In the genomic region with DNA sequence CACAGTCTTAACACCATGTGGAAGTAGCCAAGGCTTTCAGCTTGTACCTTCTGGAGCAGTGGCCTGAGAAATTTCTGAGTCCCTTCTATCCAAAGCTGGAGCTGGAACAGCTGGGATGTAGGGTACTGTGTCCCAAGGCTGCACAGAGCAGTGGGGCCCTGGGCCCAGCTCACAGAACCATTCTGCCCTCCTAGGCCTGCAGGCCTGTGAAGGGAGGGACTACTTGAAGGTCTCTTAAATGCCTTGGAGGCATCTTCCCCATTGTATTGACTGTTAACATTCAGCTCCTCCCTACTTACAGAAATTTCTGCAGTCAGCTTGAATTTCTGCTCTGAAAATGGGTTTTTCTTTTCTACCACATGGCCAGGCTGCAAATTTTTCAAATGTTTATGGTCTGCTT, we compare ENCODE assay signal across 29 cellular contexts.
"Had no signal": no experiment of that assay in that cellular context is flagged by ENCODE, and none has a peak within 500 bp of the region (broad histone marks: within the 10 kb centered on the region; RNA-seq: fewer than 3 reads in every experiment).

No MANE protein-coding gene starts in this region.

- DNase-seq: naive thymus-derived CD8-positive, alpha-beta T cell; nephron progenitor cell; occipital lobe; ovary; posterior cingulate gyrus; psoas muscle; right cardiac atrium; right lobe of liver; sigmoid colon; small intestine; stimulated activated CD4-positive, alpha-beta T cell treated with anti-CD3 and anti-CD28 coated beads, Interleukin-15, amount 100 ng/mL, for 24 hours; stimulated activated CD4-positive, alpha-beta T cell treated with anti-CD3 and anti-CD28 coated beads, Interleukin-2, amount 100 ng/mL, for 24 hours; stimulated activated CD4-positive, alpha-beta T cell treated with anti-CD3 and anti-CD28 coated beads, Interleukin-2, amount 100 ng/mL, for 48 hours; stimulated activated CD4-positive, alpha-beta T cell treated with anti-CD3 and anti-CD28 coated beads, Interleukin-4, amount 100 ng/mL, for 24 hours; stimulated activated naive B cell treated with anti-CD40 and anti-IgM and Interleukin-4, amounts not matched to agents 10 μg/mL and 1 μg/mL and 100 μg/mL, for 72 hours; stimulated activated naive CD4-positive, alpha-beta T cell treated with Interleukin-2 at 50 U/mL for 16 hours; stomach; thyroid gland; trophoblast cell; upper lobe of left lung had no signal

- H3K9ac ChIP-seq: parathyroid adenoma had no signal

- H3K4me1 Mint-ChIP-seq: naive thymus-derived CD8-positive, alpha-beta T cell; stimulated activated effector memory CD8-positive, alpha-beta T cell treated with anti-CD3 and anti-CD28 coated beads, Interleukin-12 subunit alpha, Interleukin-12 subunit beta, amount 100 ng/mL, for 72 hours; stimulated activated naive B cell treated with anti-CD40 and anti-IgM and Interleukin-4, amounts not matched to agents 10 μg/mL and 1 μg/mL and 100 μg/mL, for 72 hours had no signal

- H3K27me3 Mint-ChIP-seq: natural killer cell treated with Interleukin-12 subunit alpha and Interleukin-12 subunit beta and Interleukin-15 and Interleukin-18, amount 100 ng/mL, for 72 hours; progenitor cell of endocrine pancreas; stimulated activated naive B cell treated with anti-CD40 and anti-IgM and Interleukin-4, amounts not matched to agents 10 μg/mL and 1 μg/mL and 100 μg/mL, for 72 hours; stimulated activated naive CD8-positive, alpha-beta T cell treated with anti-CD3 and anti-CD28 coated beads, Interleukin-15, Interleukin-2, amounts not matched to agents 100 ng/mL and 50 ng/mL, for 24 hours had no signal

- H3K4me1 ChIP-seq: parathyroid adenoma, psoas muscle, right lobe of liver, sigmoid colon, stomach, thyroid gland, tibial nerve, upper lobe of left lung, vagina had no signal

- H3K4me3 ChIP-seq: ovary, psoas muscle, right lobe of liver, sigmoid colon, stomach, thoracic aorta, thyroid gland, tibial nerve, upper lobe of left lung, vagina had no signal

- H3K36me3 ChIP-seq: ovary, right lobe of liver, sigmoid colon, stomach, thoracic aorta, thyroid gland, tibial nerve, upper lobe of left lung, vagina had no signal

- H3K27ac Mint-ChIP-seq: natural killer cell treated with Interleukin-12 subunit alpha and Interleukin-12 subunit beta and Interleukin-15 and Interleukin-18, amount 100 ng/mL, for 72 hours; nephron progenitor cell; progenitor cell of endocrine pancreas; stimulated activated effector memory CD8-positive, alpha-beta T cell treated with anti-CD3 and anti-CD28 coated beads, Interleukin-12 subunit alpha, Interleukin-12 subunit beta, amount 100 ng/mL, for 72 hours; stimulated activated naive B cell treated with anti-CD40 and anti-IgM and Interleukin-4, amounts not matched to agents 10 μg/mL and 1 μg/mL and 100 μg/mL, for 72 hours; stimulated activated naive CD8-positive, alpha-beta T cell treated with anti-CD3 and anti-CD28 coated beads, Interleukin-15, Interleukin-2, amounts not matched to agents 100 ng/mL and 50 ng/mL, for 24 hours had no signal

- H3K4me3 Mint-ChIP-seq: naive thymus-derived CD8-positive, alpha-beta T cell; natural killer cell treated with Interleukin-12 subunit alpha and Interleukin-12 subunit beta and Interleukin-15 and Interleukin-18, amount 100 ng/mL, for 72 hours; nephron progenitor cell; neural crest cell; stimulated activated effector memory CD8-positive, alpha-beta T cell treated with anti-CD3 and anti-CD28 coated beads, Interleukin-12 subunit alpha, Interleukin-12 subunit beta, amount 100 ng/mL, for 72 hours; stimulated activated naive B cell treated with anti-CD40 and anti-IgM and Interleukin-4, amounts not matched to agents 10 μg/mL and 1 μg/mL and 100 μg/mL, for 72 hours; stimulated activated naive CD8-positive, alpha-beta T cell treated with anti-CD3 and anti-CD28 coated beads, Interleukin-15, Interleukin-2, amounts not matched to agents 100 ng/mL and 50 ng/mL, for 24 hours had no signal

- H3K9me3 ChIP-seq: ovary, psoas muscle, right lobe of liver, thyroid gland, vagina had no signal

- H3K27me3 ChIP-seq: ovary, right lobe of liver, sigmoid colon, stomach, thyroid gland, tibial nerve, upper lobe of left lung, vagina had no signal

- H3K27ac ChIP-seq: ovary, parathyroid adenoma, psoas muscle, right lobe of liver, sigmoid colon, stomach, thoracic aorta, thyroid gland, tibial nerve, upper lobe of left lung, vagina had no signal

- H2AFZ ChIP-seq: parathyroid adenoma had no signal

- H3K36me3 Mint-ChIP-seq: natural killer cell treated with Interleukin-12 subunit alpha and Interleukin-12 subunit beta and Interleukin-15 and Interleukin-18, amount 100 ng/mL, for 72 hours; stimulated activated effector memory CD8-positive, alpha-beta T cell treated with anti-CD3 and anti-CD28 coated beads, Interleukin-12 subunit alpha, Interleukin-12 subunit beta, amount 100 ng/mL, for 72 hours; stimulated activated naive B cell treated with anti-CD40 and anti-IgM and Interleukin-4, amounts not matched to agents 10 μg/mL and 1 μg/mL and 100 μg/mL, for 72 hours had no signal

- ATAC-seq: naive thymus-derived CD8-positive, alpha-beta T cell; natural killer cell treated with Interleukin-12 subunit alpha and Interleukin-12 subunit beta and Interleukin-15 and Interleukin-18, amount 100 ng/mL, for 72 hours; psoas muscle; right cardiac atrium; right lobe of liver; stimulated activated effector memory CD8-positive, alpha-beta T cell treated with anti-CD3 and anti-CD28 coated beads, Interleukin-12 subunit alpha, Interleukin-12 subunit beta, amount 100 ng/mL, for 72 hours; stimulated activated naive B cell treated with anti-CD40 and anti-IgM and Interleukin-4, amounts not matched to agents 10 μg/mL and 1 μg/mL and 100 μg/mL, for 72 hours had no signal
